ENCODE assay signal across 8 cellular contexts in genomic region chr20:45832619-45833018, GRCh38. TPM values are rescaled to one million over a fixed set of nuclear protein-coding genes. Genes with fewer than 3 reads are reported as not detected.
DNase-seq lines count a peak whose midpoint lies in the region; ATAC-seq, FAIRE-seq and TF ChIP-seq lines count a peak whose summit lies in the region.
"Had no signal": no experiment of that assay in that cellular context is flagged by ENCODE, and none has a peak within 500 bp of the region (broad histone marks: within the 10 kb centered on the region; RNA-seq: fewer than 3 reads in every experiment).

No MANE protein-coding gene starts in this region.

- no peak for ATAC-seq in activated naive CD8-positive, alpha-beta T cell treated with anti-CD3 and anti-CD28 coated beads, Interleukin-2, amount 10 ng/mL, durations not matched to agents 7 days and 5 days (ENCODE audit: low read depth)
- no peak for ATAC-seq in HepG2
- no peak for ATAC-seq in stimulated activated naive CD8-positive, alpha-beta T cell treated with anti-CD3 and anti-CD28 coated beads, Interleukin-15, amount 100 ng/mL, for 72 hours

- peaks cover 11% of the 10 kb centered on the region for H3K27me3 Mint-ChIP-seq in activated naive CD8-positive, alpha-beta T cell treated with anti-CD3 and anti-CD28 coated beads, Interleukin-2, amount 10 ng/mL, durations not matched to agents 7 days and 5 days
- no peaks in the 10 kb centered on the region for H3K27me3 Mint-ChIP-seq in stimulated activated naive CD8-positive, alpha-beta T cell treated with anti-CD3 and anti-CD28 coated beads, Interleukin-15, amount 100 ng/mL, for 72 hours
- peaks cover 6% of the 10 kb centered on the region for H3K27me3 Mint-ChIP-seq in endothelial cell (ENCODE audit: unreplicated experiment)

- H3K9ac ChIP-seq in HepG2 (ENCODE audit: insufficient read depth, low read depth, low read length), result peak overlapping the region; percentile 72; the same call in 1 of the 2 replicates

- POLR2A ChIA-PET in activated naive CD8-positive, alpha-beta T cell treated with anti-CD3 and anti-CD28 coated beads, Interleukin-2, amount 10 ng/mL, durations not matched to agents 7 days and 5 days (lab: Charles Lee), result interaction anchor here (0.6 to 2.1 kb wide), 6 partner anchors 10 to 52 kb away, joined by 3 to 6 read pairs (median 3); partner anchors contain the start of gene ACOT8
- POLR2A ChIA-PET in HepG2 (lab: Yijun Ruan, JAX), result interaction anchor here (1.0 to 2.5 kb wide), 11 partner anchors 9 to 417 kb away, joined by 3 to 21 read pairs (median 12); partner anchors contain the start of genes ACOT8, CTSA, NEURL2 and PCIF1

- CTCF ChIA-PET in HepG2 (lab: Yijun Ruan, JAX; ENCODE audit: low intra/inter-chr PET ratio, low total read pairs), result no interaction called here

- TF ChIP-seq CTCF in HepG2 (CRISPR knock-in tag; IDR thresholded peaks at IDR 0.05) (no peak), endothelial cell (IDR thresholded peaks at IDR 0.05; ENCODE audit: unreplicated experiment) (no peak), GM20000 (IDR thresholded peaks at IDR 0.05; ENCODE audit: extremely low read depth, missing control alignments) (no peak)

- DNase-seq in MG63 (no peak), HepG2 (ENCODE audit: low spot score) (no peak), NCI-H2171 treated with DMSO at 0.1 percent for 48 hours (lab: John Stamatoyannopoulos, UW) (no peak), endothelial cell (ENCODE audit: low spot score) (no peak), GM20000 (ENCODE audit: low spot score) (no peak)
- DNase-seq in activated naive CD8-positive, alpha-beta T cell treated with anti-CD3 and anti-CD28 coated beads, Interleukin-2, amount 10 ng/mL, durations not matched to agents 7 days and 5 days, result no peak
- no peak for DNase-seq in stimulated activated naive CD8-positive, alpha-beta T cell treated with anti-CD3 and anti-CD28 coated beads, Interleukin-15, amount 100 ng/mL, for 72 hours
- DNase-seq: NCI-H524 had no signal

- H3K4me1 ChIP-seq in HepG2 (ENCODE audit: insufficient read depth, low read length), result peaks cover 74% of the 10 kb centered on the region

- no peaks in the 10 kb centered on the region for H3K36me3 Mint-ChIP-seq in activated naive CD8-positive, alpha-beta T cell treated with anti-CD3 and anti-CD28 coated beads, Interleukin-2, amount 10 ng/mL, durations not matched to agents 7 days and 5 days
- no peaks in the 10 kb centered on the region for H3K36me3 Mint-ChIP-seq in endothelial cell (ENCODE audit: low read depth, unreplicated experiment)

- H4K20me1 ChIP-seq in HepG2 (ENCODE audit: insufficient read depth, low read length), result no peaks in the 10 kb centered on the region

- no peak overlapping the region for H3K27ac ChIP-seq in HepG2 (ENCODE audit: extremely low read length, insufficient read depth, low read length)

- intact Hi-C loops in HepG2 (cut with micrococcal nuclease; ENCODE audit: unreplicated experiment), result loop anchor here (2.0 to 5.0 kb wide), 3 partner anchors 50 to 100 kb away; partner anchors contain the start of genes CTSA, NEURL2, PCIF1 and ZSWIM1

- H3K36me3 ChIP-seq in MG63 (peaks cover 24% of the 10 kb centered on the region), HepG2 (replicated peaks in 1 of 2; ENCODE audit: control insufficient read depth in 1 of 2, insufficient read depth in 2 of 2, low read length in 2 of 2) (0 out of 5 replicates have a peak, but pooled peaks cover 0 to 4% of the 10 kb centered on the region in 2 experiments)

- H3K4me1 Mint-ChIP-seq in activated naive CD8-positive, alpha-beta T cell treated with anti-CD3 and anti-CD28 coated beads, Interleukin-2, amount 10 ng/mL, durations not matched to agents 7 days and 5 days, result peaks cover 8% of the 10 kb centered on the region
- peaks cover 11% of the 10 kb centered on the region for H3K4me1 Mint-ChIP-seq in stimulated activated naive CD8-positive, alpha-beta T cell treated with anti-CD3 and anti-CD28 coated beads, Interleukin-15, amount 100 ng/mL, for 72 hours
- H3K4me1 Mint-ChIP-seq in endothelial cell (ENCODE audit: unreplicated experiment), result peaks cover 6% of the 10 kb centered on the region

- no peak for FAIRE-seq in HepG2 (lab: Jason Lieb, UNC)

- H3K27ac Mint-ChIP-seq in activated naive CD8-positive, alpha-beta T cell treated with anti-CD3 and anti-CD28 coated beads, Interleukin-2, amount 10 ng/mL, durations not matched to agents 7 days and 5 days, result no peak overlapping the region
- no peak overlapping the region for H3K27ac Mint-ChIP-seq in stimulated activated naive CD8-positive, alpha-beta T cell treated with anti-CD3 and anti-CD28 coated beads, Interleukin-15, amount 100 ng/mL, for 72 hours
- H3K27ac Mint-ChIP-seq in endothelial cell (ENCODE audit: unreplicated experiment), result no peak overlapping the region

- 53% methylated on average over 4 of the region's 4 CpGs for WGBS in HepG2 (ENCODE audit: low lambda C conversion rate)

- H3K4me3 ChIP-seq in MG63 (peak overlapping the region; percentile 65), HepG2 (replicated peaks in 1 of 3; ENCODE audit: insufficient read depth in 1 of 3, low read depth in 2 of 3, low read length in 3 of 3) (peak overlapping the region; percentile 71 to 87 (median 86); a peak in 4 of 6 replicates)

- H3K4me2 ChIP-seq in HepG2 (ENCODE audit: low read depth, low read length), result peak overlapping the region; percentile 80

- H3K27me3 ChIP-seq in MG63 (no peaks in the 10 kb centered on the region), HepG2 (ENCODE audit: control insufficient read depth in 1 of 2, insufficient read depth in 2 of 2, low read length in 2 of 2) (no peaks in the 10 kb centered on the region)

- BruUV-seq in HepG2 (replicated peaks; lab: Mats Ljungman, UMichigan), result no TSS peak

- H2AFZ ChIP-seq in HepG2 (ENCODE audit: low read length), result no peak overlapping the region

- peak overlapping the region; percentile 80 for H3K4me3 Mint-ChIP-seq in activated naive CD8-positive, alpha-beta T cell treated with anti-CD3 and anti-CD28 coated beads, Interleukin-2, amount 10 ng/mL, durations not matched to agents 7 days and 5 days
- peak overlapping the region; percentile 82 to 91 for H3K4me3 Mint-ChIP-seq in stimulated activated naive CD8-positive, alpha-beta T cell treated with anti-CD3 and anti-CD28 coated beads, Interleukin-15, amount 100 ng/mL, for 72 hours
- no peak overlapping the region for H3K4me3 Mint-ChIP-seq in endothelial cell (ENCODE audit: unreplicated experiment)

- no peak for TF ChIP-seq RAD21 in HepG2 (CRISPR knock-in tag; IDR thresholded peaks at IDR 0.05)

- TF ChIP-seq POLR2A in HepG2 (IDR thresholded peaks at IDR 0.05; ENCODE audit: insufficient read depth in 1 of 2, low read depth in 2 of 2, low read length in 2 of 2), result no peak

- H3K9me3 Mint-ChIP-seq in activated naive CD8-positive, alpha-beta T cell treated with anti-CD3 and anti-CD28 coated beads, Interleukin-2, amount 10 ng/mL, durations not matched to agents 7 days and 5 days, result no peaks in the 10 kb centered on the region
- no peaks in the 10 kb centered on the region for H3K9me3 Mint-ChIP-seq in stimulated activated naive CD8-positive, alpha-beta T cell treated with anti-CD3 and anti-CD28 coated beads, Interleukin-15, amount 100 ng/mL, for 72 hours
- H3K9me3 Mint-ChIP-seq in endothelial cell (ENCODE audit: unreplicated experiment), result no peaks in the 10 kb centered on the region

- in situ Hi-C loops in HepG2 (cut with HindIII; ENCODE audit: extremely low pct_ligation_motif_present, low pct_unique_long_range_greater_than_20kb), result no loop called here

- H3K79me2 ChIP-seq in HepG2 (ENCODE audit: insufficient read depth, low read length), result no peaks in the 10 kb centered on the region

- TF ChIP-seq EP300 in HepG2 (IDR thresholded peaks at IDR 0.05; ENCODE audit: low read depth in 2 of 2, low read length in 2 of 2) (no peak), HepG2 (CRISPR knock-in tag; IDR thresholded peaks at IDR 0.05; ENCODE audit: borderline replicate concordance) (no peak)

- H3K9me3 ChIP-seq in MG63 (no peaks in the 10 kb centered on the region), HepG2 (ENCODE audit: low read length) (no peaks in the 10 kb centered on the region)

RNA-seq across cellular contexts. Expression of gene SNX21, which starts 1.0 kb away (rescaled TPM):
- total RNA-seq in MG63 (2014; rRNA removed; shearing (Covaris generic); ENCODE audit: low replicate concordance), result 55.6 and 74.9 TPM in 2 replicates
- 1 to 10 TPM; 2.0 to 2.5 TPM for total RNA-seq in activated naive CD8-positive, alpha-beta T cell treated with anti-CD3 and anti-CD28 coated beads, Interleukin-2, amount 10 ng/mL, durations not matched to agents 7 days and 5 days
- total RNA-seq in HepG2 (2016; rRNA removed; fragmentation: Illumina TruSeq; extraction: Trizol) (9.3 and 12.8 TPM in 2 replicates), endothelial cell (ENCODE audit: unreplicated experiment) (11.9 TPM)
- 3.2 and 4.1 TPM in 2 replicates for total RNA-seq in HepG2 (2016; cell fraction: cytosol; rRNA removed; fragmentation: Illumina TruSeq; extraction: Trizol; ENCODE audit: low read depth)
- 8.3 and 13.1 TPM in 2 replicates for total RNA-seq in HepG2 (2016; cell fraction: insoluble cytoplasmic fraction; rRNA removed; fragmentation: Illumina TruSeq; extraction: Trizol)
- total RNA-seq in HepG2 (2016; cell fraction: membrane; rRNA removed; fragmentation: Illumina TruSeq; extraction: Trizol), result 8.2 and 11.5 TPM in 2 replicates
- total RNA-seq in HepG2 (2016; cell fraction: nucleus; rRNA removed; fragmentation: Illumina TruSeq; extraction: Trizol), result 8.8 and 9.6 TPM in 2 replicates
- polyA plus RNA-seq in HepG2 (2011; rRNA removed), result 7.7 and 9.3 TPM in 2 replicates
- 5.3 and 8.0 TPM in 2 replicates for polyA plus RNA-seq in HepG2 (2011; cell fraction: cytosol; rRNA removed)
- 19.8 and 23.5 TPM in 2 replicates for polyA plus RNA-seq in HepG2 (2011; cell fraction: nucleus; rRNA removed)
- 2.8 and 3.5 TPM in 2 replicates for polyA plus RNA-seq in HepG2 (2012)
- 3.6 and 3.9 TPM in 2 replicates for polyA plus RNA-seq in HepG2 (2016; cell fraction: cytosol; fragmentation: Illumina TruSeq; extraction: Trizol; ENCODE audit: low read depth)
- 9.9 and 11.5 TPM in 2 replicates for polyA plus RNA-seq in HepG2 (2016; cell fraction: insoluble cytoplasmic fraction; fragmentation: Illumina TruSeq; extraction: Trizol; ENCODE audit: low read depth)
- polyA plus RNA-seq in HepG2 (2016; cell fraction: membrane; fragmentation: Illumina TruSeq; extraction: Trizol; ENCODE audit: low read depth), result 7.4 and 8.6 TPM in 2 replicates
- polyA plus RNA-seq in HepG2 (2016; cell fraction: nucleus; fragmentation: Illumina TruSeq; extraction: Trizol; ENCODE audit: insufficient read depth, low read depth), result 12.4 and 16.9 TPM in 2 replicates
- 4.7 and 14.9 TPM in 2 replicates for polyA minus RNA-seq in HepG2 (2011; rRNA and poly(A)+ RNA removed; ENCODE audit: low replicate concordance)
- polyA minus RNA-seq in HepG2 (2011; cell fraction: cytosol; rRNA and poly(A)+ RNA removed), result 5.2 and 5.3 TPM in 2 replicates
- polyA minus RNA-seq in HepG2 (2011; cell fraction: nucleus; rRNA and poly(A)+ RNA removed), result 13.4 and 17.7 TPM in 2 replicates

RNA-seq across cellular contexts. Expression of gene TNNC2, which starts 5.5 kb away (rescaled TPM):
- total RNA-seq in MG63 (2014; rRNA removed; shearing (Covaris generic); ENCODE audit: low replicate concordance), result not detected in 2 replicates
- not detected for total RNA-seq in activated naive CD8-positive, alpha-beta T cell treated with anti-CD3 and anti-CD28 coated beads, Interleukin-2, amount 10 ng/mL, durations not matched to agents 7 days and 5 days
- 4.7 and 7.1 TPM in 2 replicates for total RNA-seq in HepG2 (2016; rRNA removed; fragmentation: Illumina TruSeq; extraction: Trizol)
- total RNA-seq in HepG2 (2016; cell fraction: cytosol; rRNA removed; fragmentation: Illumina TruSeq; extraction: Trizol; ENCODE audit: low read depth), result 1.9 TPM in 2 replicates
- total RNA-seq in HepG2 (2016; cell fraction: insoluble cytoplasmic fraction; rRNA removed; fragmentation: Illumina TruSeq; extraction: Trizol), result 3.9 and 7.3 TPM in 2 replicates
- total RNA-seq in HepG2 (2016; cell fraction: membrane; rRNA removed; fragmentation: Illumina TruSeq; extraction: Trizol), result 1.4 and 2.9 TPM in 2 replicates
- total RNA-seq in HepG2 (2016; cell fraction: nucleus; rRNA removed; fragmentation: Illumina TruSeq; extraction: Trizol), result 0.78 and 1.0 TPM in 2 replicates
- polyA plus RNA-seq in HepG2 (2011; rRNA removed), result 1.8 and 2.5 TPM in 2 replicates
- 4.6 and 5.7 TPM in 2 replicates for polyA plus RNA-seq in HepG2 (2011; cell fraction: cytosol; rRNA removed)
- polyA plus RNA-seq in HepG2 (2011; cell fraction: nucleus; rRNA removed), result 1.7 and 1.9 TPM in 2 replicates
- 2.2 and 3.6 TPM in 2 replicates for polyA plus RNA-seq in HepG2 (2012)
- 1.7 and 2.4 TPM in 2 replicates for polyA plus RNA-seq in HepG2 (2016; cell fraction: cytosol; fragmentation: Illumina TruSeq; extraction: Trizol; ENCODE audit: low read depth)
- polyA plus RNA-seq in HepG2 (2016; cell fraction: insoluble cytoplasmic fraction; fragmentation: Illumina TruSeq; extraction: Trizol; ENCODE audit: low read depth), result 8.8 and 10.1 TPM in 2 replicates
- 1.5 and 1.8 TPM in 2 replicates for polyA plus RNA-seq in HepG2 (2016; cell fraction: membrane; fragmentation: Illumina TruSeq; extraction: Trizol; ENCODE audit: low read depth)
- polyA plus RNA-seq in HepG2 (2016; cell fraction: nucleus; fragmentation: Illumina TruSeq; extraction: Trizol; ENCODE audit: insufficient read depth, low read depth), result 3.3 and 3.6 TPM in 2 replicates
- 1.7 and 2.9 TPM in 2 replicates for polyA minus RNA-seq in HepG2 (2011; rRNA and poly(A)+ RNA removed; ENCODE audit: low replicate concordance)
- 1.3 TPM in 1 of 2 replicates, not detected in the other for polyA minus RNA-seq in HepG2 (2011; cell fraction: cytosol; rRNA and poly(A)+ RNA removed)
- polyA minus RNA-seq in HepG2 (2011; cell fraction: nucleus; rRNA and poly(A)+ RNA removed), result 1.3 and 1.7 TPM in 2 replicates
- total RNA-seq in endothelial cell (ENCODE audit: unreplicated experiment), result not detected

RNA-seq across cellular contexts. Expression of gene UBE2C, which starts 20.2 kb away (rescaled TPM):
- 69.5 and 72.7 TPM in 2 replicates for total RNA-seq in MG63 (2014; rRNA removed; shearing (Covaris generic); ENCODE audit: low replicate concordance)
- 100 to 1,000 TPM; 153 to 154 TPM for total RNA-seq in activated naive CD8-positive, alpha-beta T cell treated with anti-CD3 and anti-CD28 coated beads, Interleukin-2, amount 10 ng/mL, durations not matched to agents 7 days and 5 days
- total RNA-seq in HepG2 (2016; rRNA removed; fragmentation: Illumina TruSeq; extraction: Trizol) (123 and 139 TPM in 2 replicates), endothelial cell (ENCODE audit: unreplicated experiment) (22.9 TPM)
- total RNA-seq in HepG2 (2016; cell fraction: cytosol; rRNA removed; fragmentation: Illumina TruSeq; extraction: Trizol; ENCODE audit: low read depth), result 108 and 125 TPM in 2 replicates
- 118 and 139 TPM in 2 replicates for total RNA-seq in HepG2 (2016; cell fraction: insoluble cytoplasmic fraction; rRNA removed; fragmentation: Illumina TruSeq; extraction: Trizol)
- 79.5 and 81.6 TPM in 2 replicates for total RNA-seq in HepG2 (2016; cell fraction: membrane; rRNA removed; fragmentation: Illumina TruSeq; extraction: Trizol)
- 34.2 and 41.5 TPM in 2 replicates for total RNA-seq in HepG2 (2016; cell fraction: nucleus; rRNA removed; fragmentation: Illumina TruSeq; extraction: Trizol)
- 58.6 and 100 TPM in 2 replicates for polyA plus RNA-seq in HepG2 (2011; rRNA removed)
- 63.8 and 96.2 TPM in 2 replicates for polyA plus RNA-seq in HepG2 (2011; cell fraction: cytosol; rRNA removed)
- 29.8 and 37.6 TPM in 2 replicates for polyA plus RNA-seq in HepG2 (2011; cell fraction: nucleus; rRNA removed)
- 47.4 and 65.0 TPM in 2 replicates for polyA plus RNA-seq in HepG2 (2012)
- polyA plus RNA-seq in HepG2 (2016; cell fraction: cytosol; fragmentation: Illumina TruSeq; extraction: Trizol; ENCODE audit: low read depth), result 79.9 and 83.0 TPM in 2 replicates
- polyA plus RNA-seq in HepG2 (2016; cell fraction: insoluble cytoplasmic fraction; fragmentation: Illumina TruSeq; extraction: Trizol; ENCODE audit: low read depth), result 212 and 226 TPM in 2 replicates
- 72.2 and 74.7 TPM in 2 replicates for polyA plus RNA-seq in HepG2 (2016; cell fraction: membrane; fragmentation: Illumina TruSeq; extraction: Trizol; ENCODE audit: low read depth)
- 105 and 106 TPM in 2 replicates for polyA plus RNA-seq in HepG2 (2016; cell fraction: nucleus; fragmentation: Illumina TruSeq; extraction: Trizol; ENCODE audit: insufficient read depth, low read depth)
- polyA minus RNA-seq in HepG2 (2011; rRNA and poly(A)+ RNA removed; ENCODE audit: low replicate concordance), result 49.8 and 263 TPM in 2 replicates
- polyA minus RNA-seq in HepG2 (2011; cell fraction: cytosol; rRNA and poly(A)+ RNA removed), result 28.6 and 38.5 TPM in 2 replicates
- 13.6 and 17.3 TPM in 2 replicates for polyA minus RNA-seq in HepG2 (2011; cell fraction: nucleus; rRNA and poly(A)+ RNA removed)

RNA-seq across cellular contexts. Expression of gene ACOT8, which starts 24.6 kb away (rescaled TPM):
- total RNA-seq in MG63 (2014; rRNA removed; shearing (Covaris generic); ENCODE audit: low replicate concordance), result 39.6 and 46.9 TPM in 2 replicates
- total RNA-seq in activated naive CD8-positive, alpha-beta T cell treated with anti-CD3 and anti-CD28 coated beads, Interleukin-2, amount 10 ng/mL, durations not matched to agents 7 days and 5 days, result 10 to 100 TPM; 35.4 to 38.6 TPM
- total RNA-seq in HepG2 (2016; rRNA removed; fragmentation: Illumina TruSeq; extraction: Trizol) (31.4 and 39.1 TPM in 2 replicates), endothelial cell (ENCODE audit: unreplicated experiment) (25.3 TPM)
- 13.6 and 16.0 TPM in 2 replicates for total RNA-seq in HepG2 (2016; cell fraction: cytosol; rRNA removed; fragmentation: Illumina TruSeq; extraction: Trizol; ENCODE audit: low read depth)
- total RNA-seq in HepG2 (2016; cell fraction: insoluble cytoplasmic fraction; rRNA removed; fragmentation: Illumina TruSeq; extraction: Trizol), result 30.3 and 38.0 TPM in 2 replicates
- 19.0 and 20.4 TPM in 2 replicates for total RNA-seq in HepG2 (2016; cell fraction: membrane; rRNA removed; fragmentation: Illumina TruSeq; extraction: Trizol)
- 17.7 and 20.1 TPM in 2 replicates for total RNA-seq in HepG2 (2016; cell fraction: nucleus; rRNA removed; fragmentation: Illumina TruSeq; extraction: Trizol)
- polyA plus RNA-seq in HepG2 (2011; rRNA removed), result 45.5 and 54.4 TPM in 2 replicates
- polyA plus RNA-seq in HepG2 (2011; cell fraction: cytosol; rRNA removed), result 50.4 and 73.4 TPM in 2 replicates
- polyA plus RNA-seq in HepG2 (2011; cell fraction: nucleus; rRNA removed), result 70.1 and 71.8 TPM in 2 replicates
- 16.3 and 20.3 TPM in 2 replicates for polyA plus RNA-seq in HepG2 (2012)
- 11.4 and 13.6 TPM in 2 replicates for polyA plus RNA-seq in HepG2 (2016; cell fraction: cytosol; fragmentation: Illumina TruSeq; extraction: Trizol; ENCODE audit: low read depth)
- polyA plus RNA-seq in HepG2 (2016; cell fraction: insoluble cytoplasmic fraction; fragmentation: Illumina TruSeq; extraction: Trizol; ENCODE audit: low read depth), result 33.1 and 35.2 TPM in 2 replicates
- 13.3 and 16.5 TPM in 2 replicates for polyA plus RNA-seq in HepG2 (2016; cell fraction: membrane; fragmentation: Illumina TruSeq; extraction: Trizol; ENCODE audit: low read depth)
- 27.1 and 29.1 TPM in 2 replicates for polyA plus RNA-seq in HepG2 (2016; cell fraction: nucleus; fragmentation: Illumina TruSeq; extraction: Trizol; ENCODE audit: insufficient read depth, low read depth)
- 60.4 and 71.0 TPM in 2 replicates for polyA minus RNA-seq in HepG2 (2011; rRNA and poly(A)+ RNA removed; ENCODE audit: low replicate concordance)
- 13.3 and 13.7 TPM in 2 replicates for polyA minus RNA-seq in HepG2 (2011; cell fraction: cytosol; rRNA and poly(A)+ RNA removed)
- polyA minus RNA-seq in HepG2 (2011; cell fraction: nucleus; rRNA and poly(A)+ RNA removed), result 30.1 and 36.4 TPM in 2 replicates

RNA-seq across cellular contexts. Expression of gene ZSWIM3, which starts 24.8 kb away (rescaled TPM):
- 8.4 and 14.2 TPM in 2 replicates for total RNA-seq in MG63 (2014; rRNA removed; shearing (Covaris generic); ENCODE audit: low replicate concordance)
- 1 to 10 TPM; 5.3 to 5.7 TPM for total RNA-seq in activated naive CD8-positive, alpha-beta T cell treated with anti-CD3 and anti-CD28 coated beads, Interleukin-2, amount 10 ng/mL, durations not matched to agents 7 days and 5 days
- 5.8 and 7.3 TPM in 2 replicates for total RNA-seq in HepG2 (2016; rRNA removed; fragmentation: Illumina TruSeq; extraction: Trizol)
- total RNA-seq in HepG2 (2016; cell fraction: cytosol; rRNA removed; fragmentation: Illumina TruSeq; extraction: Trizol; ENCODE audit: low read depth), result 0.81 and 1.2 TPM in 2 replicates
- total RNA-seq in HepG2 (2016; cell fraction: insoluble cytoplasmic fraction; rRNA removed; fragmentation: Illumina TruSeq; extraction: Trizol), result 5.4 and 6.5 TPM in 2 replicates
- total RNA-seq in HepG2 (2016; cell fraction: membrane; rRNA removed; fragmentation: Illumina TruSeq; extraction: Trizol), result 2.4 and 2.6 TPM in 2 replicates
- total RNA-seq in HepG2 (2016; cell fraction: nucleus; rRNA removed; fragmentation: Illumina TruSeq; extraction: Trizol), result 3.2 and 3.8 TPM in 2 replicates
- polyA plus RNA-seq in HepG2 (2011; rRNA removed), result 5.2 and 7.1 TPM in 2 replicates
- 5.2 and 6.1 TPM in 2 replicates for polyA plus RNA-seq in HepG2 (2011; cell fraction: cytosol; rRNA removed)
- polyA plus RNA-seq in HepG2 (2011; cell fraction: nucleus; rRNA removed), result 3.7 and 5.1 TPM in 2 replicates
- 3.8 and 4.3 TPM in 2 replicates for polyA plus RNA-seq in HepG2 (2012)
- polyA plus RNA-seq in HepG2 (2016; cell fraction: cytosol; fragmentation: Illumina TruSeq; extraction: Trizol; ENCODE audit: low read depth), result 0.27 and 0.34 TPM in 2 replicates
- polyA plus RNA-seq in HepG2 (2016; cell fraction: insoluble cytoplasmic fraction; fragmentation: Illumina TruSeq; extraction: Trizol; ENCODE audit: low read depth), result 3.5 and 4.2 TPM in 2 replicates
- 0.60 and 1.0 TPM in 2 replicates for polyA plus RNA-seq in HepG2 (2016; cell fraction: membrane; fragmentation: Illumina TruSeq; extraction: Trizol; ENCODE audit: low read depth)
- polyA plus RNA-seq in HepG2 (2016; cell fraction: nucleus; fragmentation: Illumina TruSeq; extraction: Trizol; ENCODE audit: insufficient read depth, low read depth), result 4.9 and 5.3 TPM in 2 replicates
- polyA minus RNA-seq in HepG2 (2011; rRNA and poly(A)+ RNA removed; ENCODE audit: low replicate concordance), result 18.3 and 18.9 TPM in 2 replicates
- 6.0 and 8.8 TPM in 2 replicates for polyA minus RNA-seq in HepG2 (2011; cell fraction: cytosol; rRNA and poly(A)+ RNA removed)
- polyA minus RNA-seq in HepG2 (2011; cell fraction: nucleus; rRNA and poly(A)+ RNA removed), result 3.6 and 5.2 TPM in 2 replicates
- 6.7 TPM for total RNA-seq in endothelial cell (ENCODE audit: unreplicated experiment)
